In the genomic region with DNA sequence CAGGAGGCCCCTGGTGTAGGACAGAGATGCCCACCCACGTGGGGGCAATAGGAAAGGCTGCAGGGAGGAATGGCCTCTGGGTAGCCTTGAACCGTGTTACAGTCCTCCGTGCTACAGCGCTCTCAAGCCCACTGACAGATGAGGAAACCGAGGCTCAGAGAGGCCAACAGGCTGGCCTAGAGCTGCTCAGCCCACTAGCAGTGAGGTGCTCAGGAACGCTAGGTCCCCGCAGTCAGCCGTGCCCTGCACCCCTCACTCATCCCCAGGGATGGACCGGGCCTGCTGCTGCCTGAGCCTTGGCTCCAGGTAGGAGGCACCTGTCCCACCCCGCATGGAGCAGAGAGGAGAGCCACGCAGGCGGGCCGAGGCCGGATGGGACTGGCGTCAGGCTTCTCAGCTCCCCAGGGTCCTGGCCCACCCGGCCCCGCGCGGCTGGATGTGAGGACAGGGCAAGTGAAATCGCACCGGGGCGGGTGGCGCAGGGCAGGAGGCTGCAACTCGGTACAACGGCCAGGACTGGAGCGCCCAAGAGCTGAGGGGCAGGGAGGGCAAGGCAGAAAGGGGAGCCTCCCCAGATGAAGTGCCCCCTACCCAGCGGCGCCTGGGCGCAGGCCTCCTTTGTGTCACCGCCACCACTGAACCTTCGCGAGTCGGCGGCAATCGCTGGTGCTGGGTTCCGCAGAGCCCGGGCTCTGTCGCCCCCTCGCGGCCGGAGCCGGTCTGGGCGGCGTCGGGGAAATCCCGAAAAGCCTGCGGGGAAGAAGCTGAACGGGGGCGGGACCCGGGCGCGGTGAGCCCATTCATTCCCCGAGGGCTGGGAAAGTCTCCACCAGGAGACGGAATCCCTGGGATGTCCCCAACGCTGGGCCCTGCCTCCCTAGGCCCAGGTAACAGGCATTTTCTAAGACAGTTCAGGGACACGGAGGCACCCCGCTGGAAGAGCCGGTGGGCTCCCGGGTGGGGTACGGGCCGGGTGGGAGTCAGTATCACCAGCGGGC, we compare ENCODE assay signal across 1 cellular context.
TF ChIP-seq lines count a peak whose summit lies in the region.

No MANE protein-coding gene starts in this region.

TF ChIP-seq in HepG2, 621 proteins besides CTCF, POLR2A, EP300 and RAD21 (continues in another document):
- no peak for TF ChIP-seq BCLAF1 (IDR thresholded peaks at IDR 0.05)
- TF ChIP-seq ZNF616 (CRISPR knock-in tag; IDR thresholded peaks at IDR 0.05; ENCODE audit: low read depth), result no peak
- TF ChIP-seq XRCC5 (optimal IDR thresholded peaks at IDR 0.05; ENCODE audit: low read length), result peak; percentile 86
- no peak for TF ChIP-seq TEAD2 (CRISPR knock-in tag; IDR thresholded peaks at IDR 0.05)
- TF ChIP-seq GPBP1L1 (CRISPR knock-in tag; IDR thresholded peaks at IDR 0.05), result no peak
- TF ChIP-seq ZSCAN20 (CRISPR knock-in tag; IDR thresholded peaks at IDR 0.05; ENCODE audit: borderline replicate concordance), result no peak; the same call in 1 of the 2 replicates
- TF ChIP-seq RERE (CRISPR knock-in tag; IDR thresholded peaks at IDR 0.05; ENCODE audit: low read depth), result no peak
- TF ChIP-seq, protein P1, sequence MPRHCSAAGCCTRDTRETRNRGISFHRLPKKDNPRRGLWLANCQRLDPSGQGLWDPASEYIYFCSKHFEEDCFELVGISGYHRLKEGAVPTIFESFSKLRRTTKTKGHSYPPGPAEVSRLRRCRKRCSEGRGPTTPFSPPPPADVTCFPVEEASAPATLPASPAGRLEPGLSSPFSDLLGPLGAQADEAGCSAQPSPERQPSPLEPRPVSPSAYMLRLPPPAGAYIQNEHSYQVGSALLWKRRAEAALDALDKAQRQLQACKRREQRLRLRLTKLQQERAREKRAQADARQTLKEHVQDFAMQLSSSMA (CRISPR knock-in tag; IDR thresholded peaks at IDR 0.05), result no peak
- TF ChIP-seq ZNF276 (CRISPR knock-in tag; IDR thresholded peaks at IDR 0.05; ENCODE audit: low read depth), result no peak
- no peak for TF ChIP-seq ZNF138 (CRISPR knock-in tag; IDR thresholded peaks at IDR 0.05; ENCODE audit: low read depth)
- TF ChIP-seq, protein P2, sequence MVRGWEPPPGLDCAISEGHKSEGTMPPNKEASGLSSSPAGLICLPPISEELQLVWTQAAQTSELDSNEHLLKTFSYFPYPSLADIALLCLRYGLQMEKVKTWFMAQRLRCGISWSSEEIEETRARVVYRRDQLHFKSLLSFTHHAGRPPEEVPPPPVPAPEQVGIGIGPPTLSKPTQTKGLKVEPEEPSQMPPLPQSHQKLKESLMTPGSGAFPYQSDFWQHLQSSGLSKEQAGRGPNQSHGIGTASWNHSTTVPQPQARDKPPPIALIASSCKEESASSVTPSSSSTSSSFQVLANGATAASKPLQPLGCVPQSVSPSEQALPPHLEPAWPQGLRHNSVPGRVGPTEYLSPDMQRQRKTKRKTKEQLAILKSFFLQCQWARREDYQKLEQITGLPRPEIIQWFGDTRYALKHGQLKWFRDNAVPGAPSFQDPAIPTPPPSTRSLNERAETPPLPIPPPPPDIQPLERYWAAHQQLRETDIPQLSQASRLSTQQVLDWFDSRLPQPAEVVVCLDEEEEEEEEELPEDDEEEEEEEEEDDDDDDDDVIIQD (CRISPR knock-in tag; IDR thresholded peaks at IDR 0.05; ENCODE audit: low read depth), result no peak
- TF ChIP-seq ZNF224 (CRISPR knock-in tag; IDR thresholded peaks at IDR 0.05), result peak; percentile 73; the same call in 1 of the 2 replicates
- no peak for TF ChIP-seq NCOA1 (CRISPR knock-in tag; IDR thresholded peaks at IDR 0.05)
- no peak for TF ChIP-seq ZNF576 (CRISPR knock-in tag; IDR thresholded peaks at IDR 0.05)
- TF ChIP-seq ZNF468 (CRISPR knock-in tag; IDR thresholded peaks at IDR 0.05), result no peak
- TF ChIP-seq MZF1 (CRISPR knock-in tag; IDR thresholded peaks at IDR 0.05; ENCODE audit: borderline replicate concordance), result no peak
- TF ChIP-seq GATAD1 (CRISPR knock-in tag; IDR thresholded peaks at IDR 0.05), result peak; percentile 66; the same call in 1 of the 2 replicates
- peak; percentile 61 for TF ChIP-seq PHF5A (CRISPR knock-in tag; IDR thresholded peaks at IDR 0.05; ENCODE audit: low read depth, unreplicated experiment)
- TF ChIP-seq, protein P3, sequence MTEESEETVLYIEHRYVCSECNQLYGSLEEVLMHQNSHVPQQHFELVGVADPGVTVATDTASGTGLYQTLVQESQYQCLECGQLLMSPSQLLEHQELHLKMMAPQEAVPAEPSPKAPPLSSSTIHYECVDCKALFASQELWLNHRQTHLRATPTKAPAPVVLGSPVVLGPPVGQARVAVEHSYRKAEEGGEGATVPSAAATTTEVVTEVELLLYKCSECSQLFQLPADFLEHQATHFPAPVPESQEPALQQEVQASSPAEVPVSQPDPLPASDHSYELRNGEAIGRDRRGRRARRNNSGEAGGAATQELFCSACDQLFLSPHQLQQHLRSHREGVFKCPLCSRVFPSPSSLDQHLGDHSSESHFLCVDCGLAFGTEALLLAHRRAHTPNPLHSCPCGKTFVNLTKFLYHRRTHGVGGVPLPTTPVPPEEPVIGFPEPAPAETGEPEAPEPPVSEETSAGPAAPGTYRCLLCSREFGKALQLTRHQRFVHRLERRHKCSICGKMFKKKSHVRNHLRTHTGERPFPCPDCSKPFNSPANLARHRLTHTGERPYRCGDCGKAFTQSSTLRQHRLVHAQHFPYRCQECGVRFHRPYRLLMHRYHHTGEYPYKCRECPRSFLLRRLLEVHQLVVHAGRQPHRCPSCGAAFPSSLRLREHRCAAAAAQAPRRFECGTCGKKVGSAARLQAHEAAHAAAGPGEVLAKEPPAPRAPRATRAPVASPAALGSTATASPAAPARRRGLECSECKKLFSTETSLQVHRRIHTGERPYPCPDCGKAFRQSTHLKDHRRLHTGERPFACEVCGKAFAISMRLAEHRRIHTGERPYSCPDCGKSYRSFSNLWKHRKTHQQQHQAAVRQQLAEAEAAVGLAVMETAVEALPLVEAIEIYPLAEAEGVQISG (CRISPR knock-in tag; IDR thresholded peaks at IDR 0.05), result peak; percentile 80
- peak; percentile 66; the same call in 1 of the 2 replicates for TF ChIP-seq CSRNP1 (CRISPR knock-in tag; IDR thresholded peaks at IDR 0.05)
- TF ChIP-seq EEA1 (CRISPR knock-in tag; IDR thresholded peaks at IDR 0.05; ENCODE audit: borderline replicate concordance), result peak; percentile 34; the same call in 1 of the 2 replicates
